Comparison of ENCODE assay signal across 17 cellular contexts in the genomic region with DNA sequence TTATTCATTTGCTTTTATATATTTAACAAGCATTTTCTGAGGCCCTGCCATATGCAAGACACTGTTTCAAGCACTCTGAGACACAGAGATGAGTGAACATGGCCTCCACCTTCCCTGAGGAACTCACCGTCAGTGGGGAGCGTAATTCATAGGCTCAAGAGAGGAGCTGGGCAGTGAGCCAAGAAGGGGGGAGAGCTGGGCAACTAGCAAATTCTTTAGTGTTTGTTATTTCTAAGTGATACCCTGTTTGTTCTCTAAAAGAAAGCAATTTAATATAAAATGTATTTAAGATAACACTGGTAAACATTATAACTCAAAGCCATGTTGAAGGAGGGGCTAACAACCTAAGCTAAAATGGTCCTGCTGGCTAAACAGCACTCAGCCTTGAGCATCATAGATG.
DNase-seq lines count a peak whose midpoint lies in the region; ATAC-seq and TF ChIP-seq lines count a peak whose summit lies in the region.
"Had no signal": no experiment of that assay in that cellular context is flagged by ENCODE, and none has a peak within 500 bp of the region (broad histone marks: within the 10 kb centered on the region; RNA-seq: fewer than 3 reads in every experiment).

No MANE protein-coding gene starts in this region.

- no peaks in the 10 kb centered on the region for H3K36me3 Mint-ChIP-seq in activated T-helper 1 cell treated with anti-CD3 and anti-CD28 coated beads, Interleukin-12 subunit alpha, Interleukin-12 subunit beta, Interleukin-2, Interleukin-4 antibody, amounts not matched to agents 30 ng/mL and 10 ng/mL and 1 ng/mL, durations not matched to agents 14 hours and 24 hours and 36 hours (ENCODE audit: low read depth)
- H3K36me3 Mint-ChIP-seq: CD4-positive, alpha-beta memory T cell; WTC11 had no signal

- H3K27ac Mint-ChIP-seq in activated T-helper 1 cell treated with anti-CD3 and anti-CD28 coated beads, Interleukin-12 subunit alpha, Interleukin-12 subunit beta, Interleukin-2, Interleukin-4 antibody, amounts not matched to agents 30 ng/mL and 10 ng/mL and 1 ng/mL, durations not matched to agents 14 hours and 24 hours and 36 hours = no peak overlapping the region
- H3K27ac Mint-ChIP-seq: activated T-helper 2 cell treated with anti-CD3 and anti-CD28 coated beads, Interferon-gamma antibody, Interleukin-2, Interleukin-4, amounts not matched to agents 10 μg/mL and 5 μg/mL and 100 μg/mL, durations not matched to agents 14 hours and 24 hours and 36 hours; CD4-positive, alpha-beta memory T cell; WTC11 had no signal

- DNase-seq in NCI-H2196 (lab: John Stamatoyannopoulos, UW; ENCODE audit: unreplicated experiment) (peak; percentile 20), NCI-H2196 treated with DMSO at 0.1 percent for 48 hours (lab: John Stamatoyannopoulos, UW; ENCODE audit: unreplicated experiment) (no peak), NCI-H2029 (lab: John Stamatoyannopoulos, UW) (peak; percentile 48), astrocyte of the hippocampus (ENCODE audit: low read depth, low spot score) (peak; percentile 60), smooth muscle cell (lab: John Stamatoyannopoulos, UW; ENCODE audit: unreplicated experiment) (no peak)
- no peak for DNase-seq in activated T-helper 1 cell treated with anti-CD3 and anti-CD28 coated beads, Interleukin-12 subunit alpha, Interleukin-12 subunit beta, Interleukin-2, Interleukin-4 antibody, amounts not matched to agents 30 ng/mL and 10 ng/mL and 1 ng/mL, durations not matched to agents 14 hours and 24 hours and 36 hours (ENCODE audit: low spot score)
- DNase-seq: activated CD8-positive, alpha-beta memory T cell treated with anti-CD3 and anti-CD28 coated beads for 24 hours; CD4-positive, alpha-beta memory T cell; cerebellar nuclear complex; left cardiac atrium; T-helper 1 cell had no signal

- H3K27me3 ChIP-seq in smooth muscle cell (ENCODE audit: low read depth) = no peaks in the 10 kb centered on the region
- H3K27me3 ChIP-seq: right atrium auricular region had no signal

- H3K79me2 ChIP-seq in smooth muscle cell (ENCODE audit: low read depth) = no peaks in the 10 kb centered on the region

- no peaks in the 10 kb centered on the region for H4K20me1 ChIP-seq in smooth muscle cell (ENCODE audit: low read depth)

- no peaks in the 10 kb centered on the region for H3K9me3 Mint-ChIP-seq in activated T-helper 1 cell treated with anti-CD3 and anti-CD28 coated beads, Interleukin-12 subunit alpha, Interleukin-12 subunit beta, Interleukin-2, Interleukin-4 antibody, amounts not matched to agents 30 ng/mL and 10 ng/mL and 1 ng/mL, durations not matched to agents 14 hours and 24 hours and 36 hours
- H3K9me3 Mint-ChIP-seq: activated T-helper 2 cell treated with anti-CD3 and anti-CD28 coated beads, Interferon-gamma antibody, Interleukin-2, Interleukin-4, amounts not matched to agents 10 μg/mL and 5 μg/mL and 100 μg/mL, durations not matched to agents 14 hours and 24 hours and 36 hours; WTC11 had no signal

- H3K9me3 ChIP-seq in smooth muscle cell (replicated peaks; ENCODE audit: low read depth) = no peaks in the 10 kb centered on the region
- H3K9me3 ChIP-seq: right atrium auricular region had no signal

- no peaks in the 10 kb centered on the region for H3K4me1 ChIP-seq in smooth muscle cell (ENCODE audit: low read depth)

- no peak overlapping the region for H3K4me3 Mint-ChIP-seq in activated T-helper 1 cell treated with anti-CD3 and anti-CD28 coated beads, Interleukin-12 subunit alpha, Interleukin-12 subunit beta, Interleukin-2, Interleukin-4 antibody, amounts not matched to agents 30 ng/mL and 10 ng/mL and 1 ng/mL, durations not matched to agents 14 hours and 24 hours and 36 hours
- H3K4me3 Mint-ChIP-seq: CD4-positive, alpha-beta memory T cell; WTC11 had no signal

- 60% methylated on average over 2 of the region's 2 CpGs for whole genome bisulfite sequencing in smooth muscle cell (ENCODE audit: low lambda C conversion rate)

- H3K9ac ChIP-seq in smooth muscle cell (ENCODE audit: low read depth) = no peak overlapping the region

- H3K4me3 ChIP-seq in smooth muscle cell = no peak overlapping the region
- H3K4me3 ChIP-seq: right atrium auricular region had no signal

- no peak for TF ChIP-seq CTCF in smooth muscle cell (IDR thresholded peaks at IDR 0.05; ENCODE audit: borderline replicate concordance, insufficient read depth, poor library complexity, severe bottlenecking)

- H3K27me3 Mint-ChIP-seq in activated T-helper 1 cell treated with anti-CD3 and anti-CD28 coated beads, Interleukin-12 subunit alpha, Interleukin-12 subunit beta, Interleukin-2, Interleukin-4 antibody, amounts not matched to agents 30 ng/mL and 10 ng/mL and 1 ng/mL, durations not matched to agents 14 hours and 24 hours and 36 hours (ENCODE audit: insufficient read depth) = no peaks in the 10 kb centered on the region

- H3F3A ChIP-seq in smooth muscle cell (ENCODE audit: low read depth) = no peaks in the 10 kb centered on the region

- ATAC-seq in GM21526 (IDR thresholded peaks at IDR 0.05; ENCODE audit: low FRiP score, unreplicated experiment) (no peak), GM21360 (IDR thresholded peaks at IDR 0.05; ENCODE audit: unreplicated experiment) (no peak)
- ATAC-seq: WTC11 had no signal

- no peaks in the 10 kb centered on the region for H3K36me3 ChIP-seq in smooth muscle cell (ENCODE audit: low read depth)
- H3K36me3 ChIP-seq: right atrium auricular region had no signal

- H3K4me1 Mint-ChIP-seq in activated T-helper 1 cell treated with anti-CD3 and anti-CD28 coated beads, Interleukin-12 subunit alpha, Interleukin-12 subunit beta, Interleukin-2, Interleukin-4 antibody, amounts not matched to agents 30 ng/mL and 10 ng/mL and 1 ng/mL, durations not matched to agents 14 hours and 24 hours and 36 hours (ENCODE audit: low read depth) = no peaks in the 10 kb centered on the region
- H3K4me1 Mint-ChIP-seq: CD4-positive, alpha-beta memory T cell had no signal

- no peak overlapping the region for H3K4me2 ChIP-seq in smooth muscle cell

- H3K27ac ChIP-seq in smooth muscle cell (ENCODE audit: low read depth) = no peak overlapping the region
- H3K27ac ChIP-seq: HL-60 had no signal

- intact Hi-C loops in activated T-helper 1 cell treated with anti-CD3 and anti-CD28 coated beads, Interleukin-12 subunit alpha, Interleukin-12 subunit beta, Interleukin-2, Interleukin-4 antibody, amounts not matched to agents 30 ng/mL and 10 ng/mL and 1 ng/mL, durations not matched to agents 14 hours and 24 hours and 36 hours (cut with micrococcal nuclease) = no loop called here

- H2AFZ ChIP-seq in smooth muscle cell (ENCODE audit: low read depth) = peak overlapping the region; percentile 54

Comparison
In these comparisons a context has a peak if more than half of its experiments do, and no peak if none do; other contexts are left out.
1. DNase-seq: peak in NCI-H2196 (single experiment), NCI-H2029 (single experiment) and astrocyte of the hippocampus (single experiment); none in NCI-H2196 treated with DMSO at 0.1 percent for 48 hours (single experiment), smooth muscle cell (single experiment) and activated T-helper 1 cell treated with anti-CD3 and anti-CD28 coated beads, Interleukin-12 subunit alpha, Interleukin-12 subunit beta, Interleukin-2, Interleukin-4 antibody, amounts not matched to agents 30 ng/mL and 10 ng/mL and 1 ng/mL, durations not matched to agents 14 hours and 24 hours and 36 hours (single experiment).